In the genomic region with DNA sequence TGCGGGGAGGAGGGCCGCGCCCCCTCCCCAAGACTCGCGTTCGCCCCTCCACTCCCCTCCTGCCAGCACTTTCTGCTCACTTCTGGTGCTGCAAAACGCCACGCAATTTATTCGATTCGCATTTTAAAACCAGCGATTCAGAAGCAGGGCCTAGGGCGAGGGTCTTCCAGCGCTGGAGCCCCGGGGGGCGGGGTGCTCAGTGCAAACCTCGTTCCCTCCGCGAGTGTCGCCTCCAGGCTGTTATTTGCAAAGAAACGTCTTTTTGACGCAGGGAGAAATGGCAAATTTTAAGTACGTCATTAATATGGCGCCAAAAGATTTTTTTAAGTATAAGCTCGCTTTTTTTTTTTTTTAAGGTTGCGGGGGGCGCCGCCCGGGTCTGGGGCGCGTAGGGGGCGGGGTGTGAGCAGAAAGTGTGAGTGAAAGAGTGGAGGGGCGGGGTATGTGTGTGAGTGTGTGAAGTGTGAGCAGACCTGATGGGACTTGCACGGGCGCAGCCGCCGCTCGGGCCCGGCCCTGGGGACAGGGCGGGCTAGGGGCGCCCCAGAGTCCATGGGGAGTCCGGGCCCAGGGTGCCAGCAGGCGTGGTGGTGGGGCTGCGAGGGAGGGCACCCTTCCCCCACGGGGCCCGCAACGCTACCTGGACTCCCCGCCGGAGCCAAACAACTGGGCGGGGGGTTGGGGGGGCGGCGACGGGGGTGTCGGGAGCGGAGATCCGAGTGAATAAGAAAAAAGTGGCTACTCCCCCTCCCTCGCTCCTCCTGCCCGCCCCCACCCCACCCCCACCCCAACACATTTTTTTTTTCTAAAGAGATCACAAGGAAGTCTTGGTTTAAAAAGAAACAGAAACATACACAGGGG, we compare ENCODE assay signal across 8 cellular contexts. TPM values are rescaled to one million over a fixed set of nuclear protein-coding genes. Genes with fewer than 3 reads are reported as not detected.
DNase-seq lines count a peak whose midpoint lies in the region; ATAC-seq and TF ChIP-seq lines count a peak whose summit lies in the region.

Gene JADE2 (plus strand): TSS at position 845 of the 861 bp plus-strand sequence. CDS start 10,188 bp downstream, outside the sequence.

- no peaks in the 10 kb centered on the region for H4K20me1 ChIP-seq in OCI-LY1 (ENCODE audit: insufficient read depth, low read length)

- H3K27ac ChIP-seq in OCI-LY1 (ENCODE audit: low read depth, low read length, poor library complexity, severe bottlenecking), result peak within 1 kb of the TSS; percentile 86

- peaks cover 27% of the 10 kb centered on the region for H3K4me1 ChIP-seq in OCI-LY1 (ENCODE audit: insufficient read depth, low read length, severe bottlenecking)

- peak within 1 kb of the TSS; percentile 80 for H2AFZ ChIP-seq in OCI-LY1 (ENCODE audit: low read length)

- no peaks in the 10 kb centered on the region for H3K27me3 ChIP-seq in OCI-LY1 (ENCODE audit: insufficient read depth, low read length)

- H3F3A ChIP-seq in OCI-LY1 (ENCODE audit: insufficient read depth, low read length), result 0 out of 2 replicates have a peak, but pooled peaks cover 4% of the 10 kb centered on the region

- H3K4me2 ChIP-seq in OCI-LY1 (ENCODE audit: low read length), result peak within 1 kb of the TSS; percentile 100

- H3K36me3 ChIP-seq in OCI-LY1 (ENCODE audit: insufficient read depth, low read length), result 0 out of 2 replicates have a peak, but pooled peaks cover 6% of the 10 kb centered on the region

- no peaks in the 10 kb centered on the region for H3K9me2 ChIP-seq in OCI-LY1 (ENCODE audit: low read depth, low read length)

- peaks cover 12% of the 10 kb centered on the region for H3K79me2 ChIP-seq in OCI-LY1 (ENCODE audit: insufficient read depth, low read length)

- H3K4me3 ChIP-seq in OCI-LY1 (ENCODE audit: low read depth, low read length, poor library complexity, severe bottlenecking) (peak within 1 kb of the TSS; percentile 95), epithelial cell of proximal tubule (ENCODE audit: low read depth, low read length) (peak within 1 kb of the TSS; percentile 82)

- DNase-seq in NCI-H82 (lab: John Stamatoyannopoulos, UW) (peak; percentile 61), NCI-H82 treated with DMSO at 0.1 percent for 48 hours (lab: John Stamatoyannopoulos, UW; ENCODE audit: unreplicated experiment) (no peak), activated T-cell treated with anti-CD3 and anti-CD28 coated beads for 48 hours (ENCODE audit: low read depth) (peak; percentile 70), epithelial cell of proximal tubule (ENCODE audit: low read depth) (no peak), mucosa of gallbladder (ENCODE audit: low spot score) (peak; percentile 73)
- DNase-seq in stimulated activated CD8-positive, alpha-beta memory T cell treated with anti-CD3 and anti-CD28 coated beads, Interleukin-4, amount 100 ng/mL, for 24 hours (ENCODE audit: low read depth), result peak; percentile 56

- ATAC-seq in HG03103 (IDR thresholded peaks at IDR 0.05; ENCODE audit: low read depth, unreplicated experiment), result peak; percentile 26

- H3K9me3 ChIP-seq in OCI-LY1 (ENCODE audit: low read length), result no peaks in the 10 kb centered on the region

- TF ChIP-seq CTCF in OCI-LY1 (IDR thresholded peaks at IDR 0.05; ENCODE audit: low read length), result peak; percentile 9; the same call in 1 of the 2 replicates
- no peak for TF ChIP-seq CTCF in epithelial cell of proximal tubule (conservative IDR thresholded peaks at IDR 0.05; ENCODE audit: low read depth, low read length)

- peak within 1 kb of the TSS; percentile 96 for H3K9ac ChIP-seq in OCI-LY1 (ENCODE audit: low read length)

RNA-seq across cellular contexts. Expression of gene JADE2, which starts in this region (rescaled TPM):
- total RNA-seq in epithelial cell of proximal tubule, result 20.3 and 21.6 TPM in 2 replicates
- total RNA-seq in mucosa of gallbladder, result 83.1 TPM

Comparison
In these comparisons a context has a peak if more than half of its experiments do, and no peak if none do; other contexts are left out.
1. DNase-seq: peak in NCI-H82 (single experiment), activated T-cell treated with anti-CD3 and anti-CD28 coated beads for 48 hours (single experiment), mucosa of gallbladder (single experiment) and stimulated activated CD8-positive, alpha-beta memory T cell treated with anti-CD3 and anti-CD28 coated beads, Interleukin-4, amount 100 ng/mL, for 24 hours (single experiment); none in NCI-H82 treated with DMSO at 0.1 percent for 48 hours (single experiment) and epithelial cell of proximal tubule (single experiment).